Comparison of ENCODE assay signal across 7 cellular contexts in genomic region chr6:37653933-37654565, GRCh38. TPM values are rescaled to one million over a fixed set of nuclear protein-coding genes. Genes with fewer than 3 reads are reported as not detected.
DNase-seq lines count a peak whose midpoint lies in the region; ATAC-seq and TF ChIP-seq lines count a peak whose summit lies in the region.

No MANE protein-coding gene starts in this region.

- H3K27ac ChIP-seq in foreskin keratinocyte: no peak overlapping the region

- peaks cover 7% of the 10 kb centered on the region; the same call in 1 of the 2 replicates for H3K9me3 ChIP-seq in Loucy (ENCODE audit: insufficient read depth, low read depth, low read length)

- ATAC-seq in foreskin keratinocyte (no peak), HG03039 (IDR thresholded peaks at IDR 0.05; ENCODE audit: unreplicated experiment) (no peak), HG02588 (IDR thresholded peaks at IDR 0.05; ENCODE audit: unreplicated experiment) (no peak)

- H3K4me3 ChIP-seq in Loucy (ENCODE audit: low read length, poor library complexity, severe bottlenecking): no peak overlapping the region

- TF ChIP-seq CTCF in GM10266 (IDR thresholded peaks at IDR 0.05; ENCODE audit: control insufficient read depth, insufficient read depth, low read depth, missing control alignments): peak; percentile 62
- TF ChIP-seq CTCF in Loucy (conservative IDR thresholded peaks at IDR 0.05; ENCODE audit: low read length): peak; percentile 87
- peak; percentile 89 for TF ChIP-seq CTCF in foreskin keratinocyte (conservative IDR thresholded peaks at IDR 0.05)

- H3K9me2 ChIP-seq in Loucy (replicated peaks; ENCODE audit: low read depth, low read length): no peaks in the 10 kb centered on the region

- no peaks in the 10 kb centered on the region for H3K79me2 ChIP-seq in Loucy (ENCODE audit: insufficient read depth, low read length)

- H4K20me1 ChIP-seq in Loucy (ENCODE audit: insufficient read depth, low read length, poor library complexity, severe bottlenecking): no peaks in the 10 kb centered on the region

- no peak overlapping the region for H2AFZ ChIP-seq in Loucy (ENCODE audit: low read length)

- H3K4me2 ChIP-seq in Loucy (ENCODE audit: low read depth, low read length, poor library complexity, severe bottlenecking): no peak overlapping the region

- no peaks in the 10 kb centered on the region for H3K36me3 ChIP-seq in Loucy (ENCODE audit: insufficient read depth, low read length)

- DNase-seq in GM10266 (ENCODE audit: extremely low spot score): peak; percentile 71
- DNase-seq in activated CD4-positive, alpha-beta T cell treated with anti-CD3 and anti-CD28 coated beads, Interleukin-2, amount 50 U/mL, for 48 hours: peak; percentile 71 to 79
- peak in 1 of 2 donors; percentile 46 for DNase-seq in foreskin keratinocyte
- peak; percentile 35 for DNase-seq in stimulated activated CD4-positive, alpha-beta T cell treated with anti-CD3 and anti-CD28 coated beads, Interleukin-4, amount 100 ng/mL, for 1 hour

- H3K9ac ChIP-seq in Loucy (ENCODE audit: low read depth, low read length, poor library complexity, severe bottlenecking): no peak overlapping the region

- no peaks in the 10 kb centered on the region for H3F3A ChIP-seq in Loucy (ENCODE audit: low read depth)

- H3K27me3 ChIP-seq in Loucy (ENCODE audit: insufficient read depth, low read length, poor library complexity, severe bottlenecking): no peaks in the 10 kb centered on the region
- peaks cover 1% of the 10 kb centered on the region for H3K27me3 ChIP-seq in foreskin keratinocyte

- H3K4me1 ChIP-seq in Loucy (ENCODE audit: insufficient read depth, low read length, poor library complexity, severe bottlenecking) (no peaks in the 10 kb centered on the region), foreskin keratinocyte (peaks cover 13% of the 10 kb centered on the region)

RNA-seq across cellular contexts. Expression of gene MDGA1, which starts 43.6 kb away (rescaled TPM):
- total RNA-seq in foreskin keratinocyte: 0.32 and 1.5 TPM in 2 replicates
- polyA plus RNA-seq in foreskin keratinocyte: 0.18 and 1.0 TPM in 2 replicates
